In genomic region chr17:6941989-6942388, GRCh38 we compare ENCODE assay signal across 23 cellular contexts. TPM values are rescaled to one million over a fixed set of nuclear protein-coding genes. Genes with fewer than 3 reads are reported as not detected.
DNase-seq lines count a peak whose midpoint lies in the region; ATAC-seq and TF ChIP-seq lines count a peak whose summit lies in the region.
"Had no signal": no experiment of that assay in that cellular context is flagged by ENCODE, and none has a peak within 500 bp of the region (broad histone marks: within the 10 kb centered on the region; RNA-seq: fewer than 3 reads in every experiment).

No MANE protein-coding gene starts in this region.

- H3K36me3 ChIP-seq in cardiac muscle cell: no peaks in the 10 kb centered on the region
- H3K36me3 ChIP-seq in heart right ventricle: no peaks in the 10 kb centered on the region
- no peaks in the 10 kb centered on the region for H3K36me3 ChIP-seq in endodermal cell (ENCODE audit: control insufficient read depth, insufficient read depth, low read length)
- H3K36me3 ChIP-seq: BLaER1, HAP-1 had no signal

- TF ChIP-seq CTCF in cardiac muscle cell (IDR thresholded peaks at IDR 0.05; ENCODE audit: low read depth, low read length) (no peak), heart right ventricle (IDR thresholded peaks at IDR 0.05) (no peak), endodermal cell (conservative IDR thresholded peaks at IDR 0.05) (no peak)

- DNase-seq in cardiac muscle cell (ENCODE audit: low read depth in 1 of 2, low spot score in 1 of 2) (no peak), heart right ventricle (no peak), M059J (ENCODE audit: low read depth) (peak; percentile 7), endodermal cell (peak; percentile 58), HuH-7 (ENCODE audit: low spot score) (no peak), kidney glomerular epithelial cell (lab: John Stamatoyannopoulos, UW) (no peak)
- DNase-seq: Caco-2; CD4-positive, CD25-positive, alpha-beta regulatory T cell; CD8-positive, alpha-beta T cell; DMS153; DMS79 treated with DMSO at 0.1 percent for 48 hours; GF-D8; GOT3; HFFc6 had no signal

- peaks cover 23% of the 10 kb centered on the region for H3K27me3 Mint-ChIP-seq in endodermal cell (ENCODE audit: insufficient read depth)
- H3K27me3 Mint-ChIP-seq: B cell; CD4-positive, CD25-positive, alpha-beta regulatory T cell had no signal

- H3K27ac ChIP-seq in cardiac muscle cell: peak overlapping the region; percentile 83
- H3K27ac ChIP-seq in heart right ventricle: no peak overlapping the region
- H3K27ac ChIP-seq in endodermal cell (ENCODE audit: low read depth, low read length): no peak overlapping the region
- H3K27ac ChIP-seq: BLaER1, C4-2B had no signal

- H3K9me3 ChIP-seq in cardiac muscle cell (ENCODE audit: low read depth) (no peaks in the 10 kb centered on the region), heart right ventricle (no peaks in the 10 kb centered on the region), endodermal cell (ENCODE audit: control insufficient read depth, low read length) (no peaks in the 10 kb centered on the region)
- H3K9me3 ChIP-seq: BLaER1, Caco-2, HAP-1 had no signal

- H3K36me3 Mint-ChIP-seq in endodermal cell (ENCODE audit: low read depth): peaks cover 3% of the 10 kb centered on the region
- H3K36me3 Mint-ChIP-seq: CD4-positive, CD25-positive, alpha-beta regulatory T cell; CD8-positive, alpha-beta T cell had no signal

- 83 to 94% methylated on average over 5 of the region's 5 CpGs for whole genome bisulfite sequencing in heart right ventricle, 2 donors
- WGBS in endodermal cell (ENCODE audit: insufficient coverage in 1 of 2, insufficient read length in 1 of 2), 2 experiments: 88 to 100% methylated on average over 1 to 5 of the region's 5 CpGs

- H3K4me3 ChIP-seq in cardiac muscle cell (no peak overlapping the region), heart right ventricle (no peak overlapping the region), endodermal cell (ENCODE audit: low read length) (no peak overlapping the region)
- H3K4me3 ChIP-seq: BLaER1, HAP-1 had no signal

- no peaks in the 10 kb centered on the region for H3K9me3 Mint-ChIP-seq in endodermal cell
- H3K9me3 Mint-ChIP-seq: CD8-positive, alpha-beta T cell; HFFc6 had no signal

- H3K27ac Mint-ChIP-seq in endodermal cell: no peak overlapping the region
- H3K27ac Mint-ChIP-seq: B cell; CD4-positive, CD25-positive, alpha-beta regulatory T cell; CD8-positive, alpha-beta T cell; HFFc6 had no signal

- no peak for ATAC-seq in heart right ventricle
- no peak for ATAC-seq in HG03565 (IDR thresholded peaks at IDR 0.05; ENCODE audit: unreplicated experiment)
- ATAC-seq: CD8-positive, alpha-beta T cell had no signal

- H3K9ac ChIP-seq in endodermal cell (ENCODE audit: extremely low read depth, low read length, poor library complexity, severe bottlenecking): no peak overlapping the region
- H3K9ac ChIP-seq: BLaER1 had no signal

- peaks cover 31% of the 10 kb centered on the region for H3K4me1 ChIP-seq in cardiac muscle cell (ENCODE audit: low read depth)
- peaks cover 0 to 7% (median 0%) of the 10 kb centered on the region in 9 donors for H3K4me1 ChIP-seq in heart right ventricle
- H3K4me1 ChIP-seq in endodermal cell (ENCODE audit: control insufficient read depth, insufficient read depth, low read length): no peaks in the 10 kb centered on the region
- H3K4me1 ChIP-seq: Caco-2, HAP-1 had no signal

- H3K27me3 ChIP-seq in cardiac muscle cell (no peaks in the 10 kb centered on the region), heart right ventricle (peaks cover 0 to 5% (median 0%) of the 10 kb centered on the region in 7 donors), endodermal cell (ENCODE audit: control insufficient read depth, insufficient read depth, low read length, poor library complexity, severe bottlenecking) (peaks cover 33% of the 10 kb centered on the region)
- H3K27me3 ChIP-seq: BLaER1 had no signal

- H3K4me1 Mint-ChIP-seq in endodermal cell: peaks cover 6% of the 10 kb centered on the region
- H3K4me1 Mint-ChIP-seq: B cell had no signal

- no peak overlapping the region for H3K4me3 Mint-ChIP-seq in endodermal cell
- H3K4me3 Mint-ChIP-seq: B cell; CD4-positive, CD25-positive, alpha-beta regulatory T cell; CD8-positive, alpha-beta T cell; HFFc6 had no signal

- intact Hi-C loops in heart right ventricle (cut with DNase I): no loop called here

RNA-seq across cellular contexts. Expression of gene ALOX12, which starts 53.9 kb away (rescaled TPM):
- total RNA-seq in cardiac muscle cell: 0.85 and 1.7 TPM in 2 replicates
- 2.5 and 5.0 TPM in 2 replicates for polyA plus RNA-seq in cardiac muscle cell
- under 1 TPM in 1 of 10 donors, not detected in 9; 0.11 TPM for total RNA-seq in heart right ventricle
- polyA plus RNA-seq in heart right ventricle: under 1 TPM in 1 of 2 donors, not detected in 1; 0.04 TPM
- total RNA-seq in M059J (2014; rRNA removed; shearing (Covaris generic)): not detected in 2 replicates
- total RNA-seq in endodermal cell: under 1 TPM; 0.46 to 0.92 TPM
- polyA plus RNA-seq in endodermal cell (2013, experiment 1 of 2): 0.18 TPM
- not detected for polyA plus RNA-seq in endodermal cell (2013, experiment 2 of 2)
- total RNA-seq: A172; B cell; Caco-2; CD8-positive, alpha-beta T cell; Daoy; G401; HFFc6 had no signal
- polyA plus RNA-seq: AG04450 had no signal

Comparison
In these comparisons a context has a peak if more than half of its experiments do, and no peak if none do; other contexts are left out.
1. DNase-seq: peak in M059J (single experiment) and endodermal cell (single experiment); none in cardiac muscle cell (0 of 2), heart right ventricle (0 of 2), HuH-7 (single experiment) and kidney glomerular epithelial cell (single experiment).